ENCODE assay signal across 1 cellular context in genomic region chr9:129595903-129596540, GRCh38.
TF ChIP-seq lines count a peak whose summit lies in the region.

No MANE protein-coding gene starts in this region.

TF ChIP-seq in K562, 482 proteins besides CTCF, POLR2A, EP300 and RAD21 (continued from another document and continues in another):
- TF ChIP-seq, protein P1, sequence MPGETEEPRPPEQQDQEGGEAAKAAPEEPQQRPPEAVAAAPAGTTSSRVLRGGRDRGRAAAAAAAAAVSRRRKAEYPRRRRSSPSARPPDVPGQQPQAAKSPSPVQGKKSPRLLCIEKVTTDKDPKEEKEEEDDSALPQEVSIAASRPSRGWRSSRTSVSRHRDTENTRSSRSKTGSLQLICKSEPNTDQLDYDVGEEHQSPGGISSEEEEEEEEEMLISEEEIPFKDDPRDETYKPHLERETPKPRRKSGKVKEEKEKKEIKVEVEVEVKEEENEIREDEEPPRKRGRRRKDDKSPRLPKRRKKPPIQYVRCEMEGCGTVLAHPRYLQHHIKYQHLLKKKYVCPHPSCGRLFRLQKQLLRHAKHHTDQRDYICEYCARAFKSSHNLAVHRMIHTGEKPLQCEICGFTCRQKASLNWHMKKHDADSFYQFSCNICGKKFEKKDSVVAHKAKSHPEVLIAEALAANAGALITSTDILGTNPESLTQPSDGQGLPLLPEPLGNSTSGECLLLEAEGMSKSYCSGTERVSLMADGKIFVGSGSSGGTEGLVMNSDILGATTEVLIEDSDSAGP (CRISPR knock-in tag; IDR thresholded peaks at IDR 0.05): no peak
- TF ChIP-seq ZNF57 (CRISPR knock-in tag; IDR thresholded peaks at IDR 0.05) (no peak), TEAD2 (tag; IDR thresholded peaks at IDR 0.05) (peak; percentile 65), ARID1B (IDR thresholded peaks at IDR 0.05) (peak; percentile 97), ZBED1 (IDR thresholded peaks at IDR 0.05) (no peak), NR2C1 (IDR thresholded peaks at IDR 0.05) (peak; percentile 79), NR2C1 (tag; IDR thresholded peaks at IDR 0.05) (peak; percentile 88), ZBTB33 (CRISPR knock-in tag; IDR thresholded peaks at IDR 0.05) (peak; percentile 56; the same call in 1 of the 2 replicates), SMAD4 (CRISPR knock-in tag; conservative IDR thresholded peaks at IDR 0.05) (peak; percentile 96), ILF3 (IDR thresholded peaks at IDR 0.05; ENCODE audit: borderline replicate concordance) (no peak), RBM34 (IDR thresholded peaks at IDR 0.05; ENCODE audit: borderline replicate concordance, insufficient read depth, low read length) (no peak), ZFPM2 (CRISPR knock-in tag; IDR thresholded peaks at IDR 0.05) (no peak), TRIM24 (IDR thresholded peaks at IDR 0.05) (peak; percentile 83 to 88), TFAP4 (CRISPR knock-in tag; IDR thresholded peaks at IDR 0.05; ENCODE audit: borderline replicate concordance) (peak; percentile 46; the same call in 1 of the 2 replicates), NUFIP1 (IDR thresholded peaks at IDR 0.05; ENCODE audit: partially characterized antibody) (no peak), SRSF7 (optimal IDR thresholded peaks at IDR 0.05; ENCODE audit: low read depth, low read length) (no peak), ZC3H8 (IDR thresholded peaks at IDR 0.05) (no peak), ZNF77 (CRISPR knock-in tag; IDR thresholded peaks at IDR 0.05) (no peak), TAF1 (IDR thresholded peaks at IDR 0.05; ENCODE audit: control insufficient read depth, extremely low read depth, insufficient read depth, low read length, severe bottlenecking) (no peak), ATF7 (IDR thresholded peaks at IDR 0.05) (peak; percentile 28; the same call in 1 of the 2 replicates), BCOR (IDR thresholded peaks at IDR 0.05) (peak; percentile 92), FOXK2 (conservative IDR thresholded peaks at IDR 0.05 in 1 of 2, IDR thresholded peaks at IDR 0.05 in 1 of 2; ENCODE audit: low read depth in 2 of 2) (peak in 1 of 2 experiments; percentile 44; a peak in 1 of 4 replicates), ZNF609 (CRISPR knock-in tag; IDR thresholded peaks at IDR 0.05; ENCODE audit: borderline replicate concordance) (no peak), SNAPC5 (CRISPR knock-in tag; IDR thresholded peaks at IDR 0.05) (no peak), ZNF253 (CRISPR knock-in tag; conservative IDR thresholded peaks at IDR 0.05) (no peak), ZHX1 (conservative IDR thresholded peaks at IDR 0.05; ENCODE audit: low read length) (no peak), NR0B1 (IDR thresholded peaks at IDR 0.05; ENCODE audit: partially characterized antibody) (no peak), ZNF282 (CRISPR knock-in tag; IDR thresholded peaks at IDR 0.05) (no peak), BHLHE40 (IDR thresholded peaks at IDR 0.05; ENCODE audit: low read length) (peak; percentile 70; the same call in 1 of the 2 replicates), SREBF2 (CRISPR knock-in tag; IDR thresholded peaks at IDR 0.05) (no peak), COPS2 (conservative IDR thresholded peaks at IDR 0.05) (no peak), KDM5B (IDR thresholded peaks at IDR 0.05; ENCODE audit: insufficient replicate concordance, low read depth, low read length) (no peak), TFAM (CRISPR knock-in tag; conservative IDR thresholded peaks at IDR 0.05) (no peak), ESRRB (CRISPR knock-in tag; IDR thresholded peaks at IDR 0.05; ENCODE audit: borderline replicate concordance) (no peak), POLR2B (IDR thresholded peaks at IDR 0.05; ENCODE audit: low read depth, partially characterized antibody) (no peak), ZNF354B (CRISPR knock-in tag; IDR thresholded peaks at IDR 0.05) (0 out of 2 replicates have a peak, but pooled peaks have one; percentile 42), ZNF431 (CRISPR knock-in tag; IDR thresholded peaks at IDR 0.05) (no peak), RBM22 (IDR thresholded peaks at IDR 0.05; ENCODE audit: low read depth, low read length, poor library complexity, severe bottlenecking) (no peak), ZKSCAN8 (CRISPR knock-in tag; IDR thresholded peaks at IDR 0.05) (peak; percentile 76; the same call in 1 of the 2 replicates), NR2C2 (CRISPR knock-in tag; IDR thresholded peaks at IDR 0.05) (0 out of 2 replicates have a peak, but pooled peaks have one; percentile 45), NR2C2 (tag; IDR thresholded peaks at IDR 0.05) (peak; percentile 71), ZNF584 (CRISPR knock-in tag; IDR thresholded peaks at IDR 0.05; ENCODE audit: low read depth) (peak; percentile 93), CBFB (CRISPR knock-in tag; IDR thresholded peaks at IDR 0.05) (no peak), ZNF444 (CRISPR knock-in tag; IDR thresholded peaks at IDR 0.05) (no peak), ZNF644 (tag; IDR thresholded peaks at IDR 0.05; ENCODE audit: low read depth) (peak; percentile 96), PHTF2 (CRISPR knock-in tag; IDR thresholded peaks at IDR 0.05) (no peak), ZNF668 (CRISPR knock-in tag; IDR thresholded peaks at IDR 0.05) (peak; percentile 32; the same call in 1 of the 2 replicates), ZNF274 (IDR thresholded peaks at IDR 0.05; ENCODE audit: borderline replicate concordance, low read depth, low read length) (no peak), PTRF (tag; IDR thresholded peaks at IDR 0.05) (peak; percentile 86), STAT5B (CRISPR knock-in tag; IDR thresholded peaks at IDR 0.05) (no peak), ZNF449 (CRISPR knock-in tag; IDR thresholded peaks at IDR 0.05) (peak; percentile 89)
- TF ChIP-seq, protein P2, sequence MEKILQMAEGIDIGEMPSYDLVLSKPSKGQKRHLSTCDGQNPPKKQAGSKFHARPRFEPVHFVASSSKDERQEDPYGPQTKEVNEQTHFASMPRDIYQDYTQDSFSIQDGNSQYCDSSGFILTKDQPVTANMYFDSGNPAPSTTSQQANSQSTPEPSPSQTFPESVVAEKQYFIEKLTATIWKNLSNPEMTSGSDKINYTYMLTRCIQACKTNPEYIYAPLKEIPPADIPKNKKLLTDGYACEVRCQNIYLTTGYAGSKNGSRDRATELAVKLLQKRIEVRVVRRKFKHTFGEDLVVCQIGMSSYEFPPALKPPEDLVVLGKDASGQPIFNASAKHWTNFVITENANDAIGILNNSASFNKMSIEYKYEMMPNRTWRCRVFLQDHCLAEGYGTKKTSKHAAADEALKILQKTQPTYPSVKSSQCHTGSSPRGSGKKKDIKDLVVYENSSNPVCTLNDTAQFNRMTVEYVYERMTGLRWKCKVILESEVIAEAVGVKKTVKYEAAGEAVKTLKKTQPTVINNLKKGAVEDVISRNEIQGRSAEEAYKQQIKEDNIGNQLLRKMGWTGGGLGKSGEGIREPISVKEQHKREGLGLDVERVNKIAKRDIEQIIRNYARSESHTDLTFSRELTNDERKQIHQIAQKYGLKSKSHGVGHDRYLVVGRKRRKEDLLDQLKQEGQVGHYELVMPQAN (IDR thresholded peaks at IDR 0.05; ENCODE audit: borderline replicate concordance): no peak
- TF ChIP-seq, protein P3, sequence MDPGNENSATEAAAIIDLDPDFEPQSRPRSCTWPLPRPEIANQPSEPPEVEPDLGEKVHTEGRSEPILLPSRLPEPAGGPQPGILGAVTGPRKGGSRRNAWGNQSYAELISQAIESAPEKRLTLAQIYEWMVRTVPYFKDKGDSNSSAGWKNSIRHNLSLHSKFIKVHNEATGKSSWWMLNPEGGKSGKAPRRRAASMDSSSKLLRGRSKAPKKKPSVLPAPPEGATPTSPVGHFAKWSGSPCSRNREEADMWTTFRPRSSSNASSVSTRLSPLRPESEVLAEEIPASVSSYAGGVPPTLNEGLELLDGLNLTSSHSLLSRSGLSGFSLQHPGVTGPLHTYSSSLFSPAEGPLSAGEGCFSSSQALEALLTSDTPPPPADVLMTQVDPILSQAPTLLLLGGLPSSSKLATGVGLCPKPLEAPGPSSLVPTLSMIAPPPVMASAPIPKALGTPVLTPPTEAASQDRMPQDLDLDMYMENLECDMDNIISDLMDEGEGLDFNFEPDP (CRISPR knock-in tag; IDR thresholded peaks at IDR 0.05): no peak
